Comparison of ENCODE assay signal across 24 cellular contexts in genomic region chr9:33112099-33112498, GRCh38. TPM values are rescaled to one million over a fixed set of nuclear protein-coding genes. Genes with fewer than 3 reads are reported as not detected.
A peak's percentile ranks its signal among the peaks of the same experiment; 100 is the strongest.
DNase-seq lines count a peak whose midpoint lies in the region; ATAC-seq, FAIRE-seq and TF ChIP-seq lines count a peak whose summit lies in the region.
"Had no signal": no experiment of that assay in that cellular context is flagged by ENCODE, and none has a peak within 500 bp of the region (broad histone marks: within the 10 kb centered on the region; RNA-seq: fewer than 3 reads in every experiment).

No MANE protein-coding gene starts in this region.

- H3K9me3 ChIP-seq in K562 (replicated peaks; ENCODE audit: control insufficient read depth, insufficient read depth, low read depth, low read length) (no peaks in the 10 kb centered on the region), PC-3 (ENCODE audit: low read length) (no peaks in the 10 kb centered on the region), small intestine (ENCODE audit: control insufficient read depth, low read depth) (no peaks in the 10 kb centered on the region)
- H3K9me3 ChIP-seq: adrenal gland, BLaER1, MG63, stomach, upper lobe of right lung had no signal

- H4K20me1 ChIP-seq in K562 (replicated peaks; ENCODE audit: control insufficient read depth, insufficient read depth, low read length): no peaks in the 10 kb centered on the region; the same call in 1 of the 2 replicates
- H4K20me1 ChIP-seq in PC-3 (ENCODE audit: low read length): no peaks in the 10 kb centered on the region

- no peaks in the 10 kb centered on the region for H3K27me3 ChIP-seq in K562 (ENCODE audit: control insufficient read depth in 2 of 2, insufficient read depth in 2 of 2, low read length in 2 of 2)
- H3K27me3 ChIP-seq in PC-3 (ENCODE audit: low read length): no peaks in the 10 kb centered on the region
- H3K27me3 ChIP-seq in small intestine (ENCODE audit: control insufficient read depth in 2 of 2, insufficient read depth in 2 of 2, low read length in 2 of 2): no peaks in the 10 kb centered on the region
- H3K27me3 ChIP-seq: adrenal gland, BLaER1, MG63, stomach, upper lobe of right lung had no signal

- H3K9me1 ChIP-seq in K562 (ENCODE audit: control insufficient read depth, insufficient read depth, low read length): no peaks in the 10 kb centered on the region

- H3K79me2 ChIP-seq in K562 (ENCODE audit: control insufficient read depth, insufficient read depth, low read length) (no peaks in the 10 kb centered on the region), PC-3 (ENCODE audit: low read length) (no peaks in the 10 kb centered on the region)

- H3K4me3 Mint-ChIP-seq in T-helper 2 cell treated with Interferon-gamma antibody and Interleukin-4, amounts not matched to agents 5 μg/mL and 100 μg/mL, for 36 hours: no peak overlapping the region
- H3K4me3 Mint-ChIP-seq in HFFc6: no peak overlapping the region
- no peak overlapping the region for H3K4me3 Mint-ChIP-seq in nephron progenitor cell

- H3K9me2 ChIP-seq in PC-3 (replicated peaks; ENCODE audit: low read length): no peaks in the 10 kb centered on the region

- no peak for TF ChIP-seq POLR2A in K562 (conservative IDR thresholded peaks at IDR 0.05)

- TSS peak; percentile 24 for BruUV-seq in K562 (replicated peaks; lab: Mats Ljungman, UMichigan)
- BruUV-seq in PC-3 (replicated peaks; lab: Mats Ljungman, UMichigan): no TSS peak

- no peak for TF ChIP-seq EP300 in K562 (IDR thresholded peaks at IDR 0.05; ENCODE audit: low read length)

- H2AFZ ChIP-seq in K562 (ENCODE audit: low read depth, low read length) (no peak overlapping the region), PC-3 (ENCODE audit: low read length) (no peak overlapping the region)

- FAIRE-seq in K562 (lab: Jason Lieb, UNC) (no peak), small intestine (lab: Jason Lieb, UNC) (no peak)
- FAIRE-seq: G401.6, HepG2 had no signal

- WGBS in K562 (ENCODE audit: insufficient coverage, low coverage, missing lambda C conversion rate): 92% methylated on average over 2 of the region's 4 CpGs
- 83 to 96% (median 91%) methylated on average over 4 of the region's 4 CpGs for WGBS in small intestine, 3 donors

- ATAC-seq in K562 (no peak), PC-3 (no peak)
- ATAC-seq: HepG2, upper lobe of right lung had no signal

- H3K27ac Mint-ChIP-seq in T-helper 2 cell treated with Interferon-gamma antibody and Interleukin-4, amounts not matched to agents 5 μg/mL and 100 μg/mL, for 36 hours: peak overlapping the region; percentile 33
- H3K27ac Mint-ChIP-seq in HFFc6: peak overlapping the region; percentile 69
- H3K27ac Mint-ChIP-seq in nephron progenitor cell: peak overlapping the region; percentile 65

- intact Hi-C loops in K562 (cut with micrococcal nuclease): no loop called here
- intact Hi-C loops in PC-3 (cut with micrococcal nuclease): no loop called here

- H3F3A ChIP-seq in PC-3 (ENCODE audit: low read length, unreplicated experiment): no peaks in the 10 kb centered on the region

- no peaks in the 10 kb centered on the region for H3K27me3 Mint-ChIP-seq in T-helper 2 cell treated with Interferon-gamma antibody and Interleukin-4, amounts not matched to agents 5 μg/mL and 100 μg/mL, for 36 hours (ENCODE audit: low read depth)
- H3K27me3 Mint-ChIP-seq in HFFc6 (ENCODE audit: insufficient read depth): no peaks in the 10 kb centered on the region
- H3K27me3 Mint-ChIP-seq in nephron progenitor cell (ENCODE audit: low read depth, poor library complexity): no peaks in the 10 kb centered on the region

- H3K27ac ChIP-seq in K562 (ENCODE audit: extremely low read depth, low read depth, low read length) (no peak overlapping the region), PC-3 (ENCODE audit: low read length) (no peak overlapping the region), small intestine (ENCODE audit: low read depth in 1 of 2, low read length in 1 of 2) (no peak overlapping the region)
- H3K27ac ChIP-seq: adrenal gland, BLaER1, coronary artery, skin epidermis, stomach, upper lobe of right lung had no signal

- CTCF ChIA-PET in K562 (lab: Yijun Ruan, JAX; ENCODE audit: low intra/inter-chr PET ratio) (no interaction called here), PC-3 (lab: Charles Lee) (no interaction called here)

- peaks cover 23% of the 10 kb centered on the region for H3K36me3 Mint-ChIP-seq in T-helper 2 cell treated with Interferon-gamma antibody and Interleukin-4, amounts not matched to agents 5 μg/mL and 100 μg/mL, for 36 hours (ENCODE audit: low read depth)
- H3K36me3 Mint-ChIP-seq in HFFc6 (ENCODE audit: low read depth): peaks cover 22% of the 10 kb centered on the region; the same call in 1 of the 2 replicates
- peaks cover 10% of the 10 kb centered on the region for H3K36me3 Mint-ChIP-seq in nephron progenitor cell (ENCODE audit: low read depth)

- H3K4me1 ChIP-seq in K562 (replicated peaks in 1 of 2; ENCODE audit: control insufficient read depth in 2 of 2, insufficient read depth in 2 of 2, low read length in 2 of 2) (peaks cover 3 to 4% of the 10 kb centered on the region in 2 experiments; a peak in 2 of 5 replicates), PC-3 (ENCODE audit: insufficient read depth, low read length) (peaks cover 11% of the 10 kb centered on the region), small intestine (ENCODE audit: control insufficient read depth in 2 of 2, insufficient read depth in 1 of 2, low read depth in 1 of 2, low read length in 1 of 2) (no peaks in the 10 kb centered on the region)

- H3K9me3 Mint-ChIP-seq in T-helper 2 cell treated with Interferon-gamma antibody and Interleukin-4, amounts not matched to agents 5 μg/mL and 100 μg/mL, for 36 hours: no peaks in the 10 kb centered on the region
- H3K9me3 Mint-ChIP-seq in HFFc6: no peaks in the 10 kb centered on the region
- no peaks in the 10 kb centered on the region for H3K9me3 Mint-ChIP-seq in nephron progenitor cell

- H3K36me3 ChIP-seq in K562 (ENCODE audit: control insufficient read depth, insufficient read depth, low read length) (peaks cover 32% of the 10 kb centered on the region; the same call in 2 of the 3 replicates), PC-3 (ENCODE audit: low read depth, low read length) (peaks cover 10% of the 10 kb centered on the region; the same call in 1 of the 2 replicates), small intestine (ENCODE audit: control insufficient read depth in 2 of 2, insufficient read depth in 2 of 2, low read length in 2 of 2) (peaks cover 4 to 19% of the 10 kb centered on the region in 2 donors)

- H3K9ac ChIP-seq in K562 (ENCODE audit: insufficient read depth in 1 of 2, low read depth in 2 of 2, low read length in 2 of 2) (0 out of 4 replicates have a peak overlapping the region, but pooled peaks of 1 of the 2 experiments have one; percentile 31), PC-3 (ENCODE audit: low read length) (no peak overlapping the region)
- H3K9ac ChIP-seq: BLaER1 had no signal

- no peak for DNase-seq in T-helper 2 cell treated with Interferon-gamma antibody and Interleukin-4, amounts not matched to agents 5 μg/mL and 100 μg/mL, for 36 hours (ENCODE audit: low spot score)
- DNase-seq in T-helper 2 cell: no peak
- no peak for DNase-seq in HFFc6
- DNase-seq in K562 (ENCODE audit: extremely low read depth in 1 of 4, low spot score in 3 of 4): no peak
- no peak for DNase-seq in nephron progenitor cell
- DNase-seq in AG08395 (ENCODE audit: low spot score): no peak
- no peak for DNase-seq in PC-3
- DNase-seq in small intestine: no peak
- DNase-seq: 8988T; activated CD4-positive, alpha-beta T cell treated with anti-CD3 and anti-CD28 coated beads, Interleukin-2, amount 50 U/mL, for 48 hours; glutamatergic neuron; MG63; midbrain; NCI-H1436; NCI-H2171 treated with DMSO at 0.1 percent for 48 hours; stimulated activated CD4-positive, alpha-beta T cell treated with anti-CD3 and anti-CD28 coated beads, Interleukin-2, amount 100 ng/mL, for 48 hours; stomach; upper lobe of right lung had no signal

- H3K4me2 ChIP-seq in K562 (ENCODE audit: insufficient read depth, low read length): no peak overlapping the region
- H3K4me2 ChIP-seq in PC-3 (ENCODE audit: low read length): no peak overlapping the region
- H3K4me2 ChIP-seq: BLaER1 had no signal

- in situ Hi-C loops in K562 (cut with MboI): no loop called here

- TF ChIP-seq CTCF in HFFc6 (IDR thresholded peaks at IDR 0.05): no peak
- TF ChIP-seq CTCF in K562 (IDR thresholded peaks at IDR 0.05 in 2 of 3, conservative IDR thresholded peaks at IDR 0.05 in 1 of 3; ENCODE audit: insufficient read depth in 2 of 3, low read depth in 1 of 3, low read length in 3 of 3): no peak
- no peak for TF ChIP-seq CTCF in nephron progenitor cell (IDR thresholded peaks at IDR 0.05)
- TF ChIP-seq CTCF in PC-3 (conservative IDR thresholded peaks at IDR 0.05; ENCODE audit: low read depth, low read length): no peak

- POLR2A ChIA-PET in K562 (lab: Yijun Ruan, JAX): interaction anchor here (1.1 kb wide), 1 partner anchor 80 kb away, joined by 3 read pairs; no protein-coding TSS in a partner anchor
- POLR2A ChIA-PET in PC-3 (lab: Charles Lee; ENCODE audit: unreplicated experiment): no interaction called here

- peaks cover 4% of the 10 kb centered on the region for H3K4me1 Mint-ChIP-seq in T-helper 2 cell treated with Interferon-gamma antibody and Interleukin-4, amounts not matched to agents 5 μg/mL and 100 μg/mL, for 36 hours (ENCODE audit: low read depth)
- H3K4me1 Mint-ChIP-seq in HFFc6 (ENCODE audit: low read depth) (peaks cover 25% of the 10 kb centered on the region), nephron progenitor cell (peaks cover 38% of the 10 kb centered on the region)

- H3K4me3 ChIP-seq in K562: no peak overlapping the region
- H3K4me3 ChIP-seq in PC-3 (ENCODE audit: low read length): no peak overlapping the region
- H3K4me3 ChIP-seq in small intestine (ENCODE audit: low read depth in 1 of 2, low read length in 2 of 2): no peak overlapping the region
- H3K4me3 ChIP-seq: adrenal gland, BLaER1, coronary artery, MG63, skin epidermis, stomach, upper lobe of right lung had no signal

- TF ChIP-seq RAD21 in K562 (CRISPR knock-in tag; conservative IDR thresholded peaks at IDR 0.05 in 1 of 2, IDR thresholded peaks at IDR 0.05 in 1 of 2): no peak

RNA-seq across cellular contexts. Expression of gene SMU1, which starts 35.6 kb away (rescaled TPM):
- total RNA-seq in HFFc6 (2021; fragmentation: NEBNext Ultra II Directional; extraction: Animal tissue kit (Norgen Biotek cat#: 25700)): 10 to 100 TPM; 20.3 to 22.1 (median 21.6) TPM
- 8.0 and 11.2 TPM in 2 replicates for total RNA-seq in K562 (2011; cell fraction: chromatin; rRNA removed; ENCODE audit: low replicate concordance)
- total RNA-seq in K562 (2011; cell fraction: nucleolus; rRNA removed): 5.5 and 6.1 TPM in 2 replicates
- total RNA-seq in K562 (2011; cell fraction: nucleoplasm; rRNA removed): 10.1 and 13.2 TPM in 2 replicates
- total RNA-seq in K562 (2014; rRNA removed) (16.0 and 17.0 TPM in 2 replicates), K562 (2014; rRNA removed; fragmentation: Illumina TruSeq; extraction: Trizol) (33.4 and 35.9 TPM in 2 replicates), K562 (2015; rRNA removed; fragmentation: Illumina TruSeq; extraction: Trizol) (27.6 and 28.2 TPM in 2 replicates), K562 (2021) (19.1 and 21.7 TPM in 2 replicates), PC-3 (2014; rRNA removed) (17.4 and 17.6 TPM in 2 replicates)
- polyA plus RNA-seq in K562 (2011; rRNA removed) (15.3 and 20.7 TPM in 2 replicates), K562 (2014; fragmentation: Illumina TruSeq; extraction: Trizol) (16.6 and 17.9 TPM in 2 replicates), K562 (2014; fragmentation: Nextera tagmentation; extraction: Ambion mirVana) (10 to 100 TPM; 20.5 to 23.9 TPM), K562 (2014; rRNA removed) (13.2 and 15.0 TPM in 2 replicates), small intestine (10 to 100 TPM in 1 of 3 donors, 1 to 10 TPM in 2; 7.6 to 11.7 (median 8.6) TPM)
- polyA plus RNA-seq in K562 (2011; cell fraction: cytosol; rRNA removed): 6.5 and 9.6 TPM in 2 replicates
- 3.6 and 4.4 TPM in 2 replicates for polyA plus RNA-seq in K562 (2011; cell fraction: nucleus; rRNA removed)
- polyA plus RNA-seq in K562 (2012): 7.4 and 14.3 TPM in 2 replicates
- 33.3 and 40.4 TPM in 2 replicates for polyA minus RNA-seq in K562 (2011; rRNA and poly(A)+ RNA removed)
- 10.6 and 16.2 TPM in 2 replicates for polyA minus RNA-seq in K562 (2011; cell fraction: cytosol; rRNA and poly(A)+ RNA removed)
- polyA minus RNA-seq in K562 (2011; cell fraction: nucleus; rRNA and poly(A)+ RNA removed): 3.2 and 6.1 TPM in 2 replicates

RNA-seq across cellular contexts. Expression of gene B4GALT1, which starts 55.0 kb away (rescaled TPM):
- total RNA-seq in HFFc6 (2021; fragmentation: NEBNext Ultra II Directional; extraction: Animal tissue kit (Norgen Biotek cat#: 25700)): 100 to 1,000 TPM in 4 of 6 experiments, 10 to 100 TPM in 2; 87.2 to 116 (median 106) TPM
- total RNA-seq in K562 (2011; cell fraction: chromatin; rRNA removed; ENCODE audit: low replicate concordance): 14.7 and 14.9 TPM in 2 replicates
- 17.9 and 22.7 TPM in 2 replicates for total RNA-seq in K562 (2011; cell fraction: nucleolus; rRNA removed)
- total RNA-seq in K562 (2011; cell fraction: nucleoplasm; rRNA removed): 32.8 and 52.0 TPM in 2 replicates
- total RNA-seq in K562 (2014; rRNA removed) (7.1 and 8.7 TPM in 2 replicates), K562 (2014; rRNA removed; fragmentation: Illumina TruSeq; extraction: Trizol) (4.4 and 4.8 TPM in 2 replicates), K562 (2015; rRNA removed; fragmentation: Illumina TruSeq; extraction: Trizol) (3.7 and 4.1 TPM in 2 replicates), K562 (2021) (22.0 and 26.8 TPM in 2 replicates), PC-3 (2014; rRNA removed) (14.8 and 23.1 TPM in 2 replicates)
- polyA plus RNA-seq in K562 (2011; rRNA removed) (9.6 and 10.1 TPM in 2 replicates), K562 (2014; fragmentation: Illumina TruSeq; extraction: Trizol) (21.4 and 23.8 TPM in 2 replicates), K562 (2014; fragmentation: Nextera tagmentation; extraction: Ambion mirVana) (1 to 10 TPM; 5.2 to 6.0 TPM), K562 (2014; rRNA removed) (10.7 and 13.2 TPM in 2 replicates), small intestine (10 to 100 TPM; 11.9 to 49.6 (median 14.9) TPM)
- 13.7 and 14.3 TPM in 2 replicates for polyA plus RNA-seq in K562 (2011; cell fraction: cytosol; rRNA removed)
- 5.3 and 6.6 TPM in 2 replicates for polyA plus RNA-seq in K562 (2011; cell fraction: nucleus; rRNA removed)
- polyA plus RNA-seq in K562 (2012): 16.9 and 32.7 TPM in 2 replicates
- 16.0 and 18.9 TPM in 2 replicates for polyA minus RNA-seq in K562 (2011; rRNA and poly(A)+ RNA removed)
- polyA minus RNA-seq in K562 (2011; cell fraction: cytosol; rRNA and poly(A)+ RNA removed): 15.1 and 15.4 TPM in 2 replicates
- 3.9 and 4.0 TPM in 2 replicates for polyA minus RNA-seq in K562 (2011; cell fraction: nucleus; rRNA and poly(A)+ RNA removed)
